In genomic region chr2:138550172-138550571, GRCh38 we compare ENCODE assay signal across 1 cellular context.
TF ChIP-seq lines count a peak whose summit lies in the region.

No MANE protein-coding gene starts in this region.

TF ChIP-seq in A549, 52 proteins besides CTCF, POLR2A, EP300 and RAD21 (continued from another document):
- TF ChIP-seq BCL3 (IDR thresholded peaks at IDR 0.05) (no peak), HDAC2 (IDR thresholded peaks at IDR 0.05) (no peak), ZFP36 (IDR thresholded peaks at IDR 0.05; ENCODE audit: borderline replicate concordance, partially characterized antibody) (no peak), USF2 (IDR thresholded peaks at IDR 0.05) (no peak), ELK1 (IDR thresholded peaks at IDR 0.05; ENCODE audit: low read depth, low read length) (no peak), REST (IDR thresholded peaks at IDR 0.05) (no peak), CBX2 (IDR thresholded peaks at IDR 0.05; ENCODE audit: borderline replicate concordance, low read depth) (no peak), NR3C1 (IDR thresholded peaks at IDR 0.05) (no peak), CEBPB (IDR thresholded peaks at IDR 0.05) (no peak)
